In the genomic region with DNA sequence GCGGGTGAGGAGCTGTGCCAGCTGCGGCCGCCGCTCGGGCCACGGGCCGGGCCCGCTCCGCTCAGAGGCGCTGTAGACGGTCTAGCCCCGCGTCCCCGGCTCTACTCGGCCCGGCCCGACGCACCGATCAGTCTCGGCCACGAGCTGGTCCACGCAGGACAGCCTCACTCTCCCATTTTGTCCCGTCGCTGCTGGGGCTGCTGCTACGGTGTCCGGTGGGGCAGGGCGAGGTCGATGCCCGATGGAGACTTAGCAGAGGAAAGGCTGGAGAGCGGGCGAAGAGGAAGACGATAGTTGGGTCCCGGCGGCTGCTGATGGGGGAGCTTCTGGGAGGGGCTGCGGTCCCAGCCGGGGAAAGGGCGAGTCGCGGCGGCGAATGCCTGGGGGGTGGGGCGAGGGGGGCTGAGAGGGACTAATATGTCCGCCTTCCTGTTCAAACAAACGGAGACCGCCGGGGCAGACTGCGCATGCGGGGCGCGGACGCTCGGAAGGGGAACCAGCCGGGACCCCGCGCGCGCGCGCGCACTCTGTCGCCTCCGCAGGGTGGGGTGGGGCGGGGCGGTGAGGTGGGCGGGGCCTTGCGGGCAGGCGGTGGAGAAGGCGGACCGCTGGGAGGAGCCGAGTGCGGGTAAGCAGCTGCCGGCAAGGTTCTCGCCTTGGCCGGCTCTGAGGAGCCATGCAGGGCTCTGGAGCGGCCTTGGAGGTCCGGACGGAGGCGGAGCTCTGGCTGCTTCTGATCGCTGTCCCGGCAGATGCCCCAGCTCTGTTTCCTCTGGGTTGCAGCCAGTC, we compare ENCODE assay signal across 8 cellular contexts. TPM values are rescaled to one million over a fixed set of nuclear protein-coding genes. Genes with fewer than 3 reads are reported as not detected.
DNase-seq lines count a peak whose midpoint lies in the region; ATAC-seq, FAIRE-seq and TF ChIP-seq lines count a peak whose summit lies in the region.

Gene ROCK1 (minus strand): TSS at position 463 of the 789 bp plus-strand sequence. CDS start 903 bp downstream, outside the sequence.

- WGBS in H1 (ENCODE audit: extremely low coverage in 1 of 2, insufficient coverage in 1 of 2, insufficient read length in 1 of 2, insufficient replicate concordance in 2 of 2, low coverage in 1 of 2, low lambda C conversion rate in 2 of 2, missing lambda C conversion rate in 1 of 2), 2 experiments: 1% methylated on average over 29 of the region's 80 CpGs; no CpG with 5 or more reads in 1 of the 2 experiments
- under 1% methylated on average over 63 of the region's 80 CpGs for WGBS in mesenchymal stem cell

- peak within 1 kb of the TSS; percentile 95 for H3K27ac Mint-ChIP-seq in Calu3 (ENCODE audit: unreplicated experiment)
- peak within 1 kb of the TSS; percentile 98 for H3K27ac Mint-ChIP-seq in activated CD8-positive, alpha-beta memory T cell treated with anti-CD3 and anti-CD28 coated beads, Interleukin-2, amount 10 ng/mL, durations not matched to agents 7 days and 5 days

- H3K4me1 Mint-ChIP-seq in Calu3 (ENCODE audit: low read depth, unreplicated experiment): peaks cover 8% of the 10 kb centered on the region
- peaks cover 8% of the 10 kb centered on the region for H3K4me1 Mint-ChIP-seq in activated CD8-positive, alpha-beta memory T cell treated with anti-CD3 and anti-CD28 coated beads, Interleukin-2, amount 10 ng/mL, durations not matched to agents 7 days and 5 days

- intact Hi-C loops in Calu3 (cut with micrococcal nuclease; ENCODE audit: unreplicated experiment): loop anchor here (2.0 to 5.0 kb wide), 6 partner anchors 25 to 139 kb away; no protein-coding TSS in a partner anchor

- H4K8ac ChIP-seq in H1 (ENCODE audit: extremely low read depth, insufficient read depth, low read length) (peak within 1 kb of the TSS; percentile 97), mesenchymal stem cell (ENCODE audit: low read length) (peak within 1 kb of the TSS; percentile 97)

- H2AK5ac ChIP-seq in H1 (ENCODE audit: low read depth, low read length): no peak within 1 kb of the TSS
- H2AK5ac ChIP-seq in mesenchymal stem cell (ENCODE audit: low read length, severe bottlenecking): no peak within 1 kb of the TSS

- H3K18ac ChIP-seq in H1 (ENCODE audit: extremely low read depth, low read length): peak within 1 kb of the TSS; percentile 99
- peak within 1 kb of the TSS; percentile 98 to 100 for H3K18ac ChIP-seq in mesenchymal stem cell (ENCODE audit: low read depth in 1 of 2, low read length in 2 of 2)

- no peaks in the 10 kb centered on the region for H3K9me3 Mint-ChIP-seq in Calu3 (ENCODE audit: low read depth, unreplicated experiment)
- no peaks in the 10 kb centered on the region for H3K9me3 Mint-ChIP-seq in activated CD8-positive, alpha-beta memory T cell treated with anti-CD3 and anti-CD28 coated beads, Interleukin-2, amount 10 ng/mL, durations not matched to agents 7 days and 5 days (ENCODE audit: low read depth)

- H2BK15ac ChIP-seq in H1 (ENCODE audit: low read length) (no peak within 1 kb of the TSS; the same call in 1 of the 2 replicates), mesenchymal stem cell (ENCODE audit: low read depth, poor library complexity, severe bottlenecking) (peak within 1 kb of the TSS; percentile 97)

- H3K9ac ChIP-seq in HUES48 (ENCODE audit: low read depth, low read length) (peak within 1 kb of the TSS; percentile 79), NT2/D1 (ENCODE audit: insufficient read length, low read depth) (peak within 1 kb of the TSS; percentile 92), H1 (replicated peaks in 1 of 4; ENCODE audit: extremely low read depth in 1 of 4, low read depth in 3 of 4, low read length in 3 of 4) (peak within 1 kb of the TSS; percentile 84 to 97 (median 86)), mesenchymal stem cell (ENCODE audit: low read length) (peak within 1 kb of the TSS; percentile 98)

- peak within 1 kb of the TSS; percentile 90 for H3K4ac ChIP-seq in H1 (replicated peaks; ENCODE audit: insufficient read length, low read depth, low read length)
- H3K4ac ChIP-seq in mesenchymal stem cell (ENCODE audit: low read depth in 1 of 2, low read length in 2 of 2): peak within 1 kb of the TSS; percentile 80 to 100

- H2BK5ac ChIP-seq in H1 (ENCODE audit: low read depth, low read length) (peak within 1 kb of the TSS; percentile 96), mesenchymal stem cell (ENCODE audit: low read depth, low read length, poor library complexity, severe bottlenecking) (peak within 1 kb of the TSS; percentile 81)

- peaks cover 24% of the 10 kb centered on the region for H3K36me3 Mint-ChIP-seq in Calu3 (ENCODE audit: insufficient read depth, unreplicated experiment)
- H3K36me3 Mint-ChIP-seq in activated CD8-positive, alpha-beta memory T cell treated with anti-CD3 and anti-CD28 coated beads, Interleukin-2, amount 10 ng/mL, durations not matched to agents 7 days and 5 days: peaks cover 10% of the 10 kb centered on the region

- peak within 1 kb of the TSS; percentile 1 for H2BK120ac ChIP-seq in H1 (replicated peaks; ENCODE audit: low read depth, low read length)
- H2BK120ac ChIP-seq in mesenchymal stem cell (ENCODE audit: low read depth, low read length): peak within 1 kb of the TSS; percentile 77

- TF ChIP-seq CTCF in Calu3 (IDR thresholded peaks at IDR 0.05; ENCODE audit: unreplicated experiment) (no peak), H1 (IDR thresholded peaks at IDR 0.05; ENCODE audit: control extremely low read depth in 1 of 3, insufficient read depth in 1 of 3, low read depth in 1 of 3, low read length in 3 of 3) (no peak)

- H3K14ac ChIP-seq in H1 (ENCODE audit: insufficient read length) (peak within 1 kb of the TSS; percentile 35), mesenchymal stem cell (ENCODE audit: low read length in 2 of 2) (peak within 1 kb of the TSS; percentile 39 to 100)

- H3K56ac ChIP-seq in H1 (replicated peaks; ENCODE audit: insufficient read length, low read depth, low read length): peak within 1 kb of the TSS; percentile 75

- H3K27ac ChIP-seq in HUES48 (ENCODE audit: low read depth, low read length): peak within 1 kb of the TSS; percentile 92
- peak within 1 kb of the TSS; percentile 82 for H3K27ac ChIP-seq in H1 (ENCODE audit: low read depth, low read length)
- H3K27ac ChIP-seq in mesenchymal stem cell (ENCODE audit: low read length, poor library complexity, severe bottlenecking): peak within 1 kb of the TSS; percentile 98

- peak within 1 kb of the TSS; percentile 99 for H2AFZ ChIP-seq in H1 (ENCODE audit: low read length)
- H2AFZ ChIP-seq in mesenchymal stem cell (ENCODE audit: low read depth, low read length): peak within 1 kb of the TSS; percentile 96

- peaks cover 0 to 1% of the 10 kb centered on the region in 2 experiments for H4K20me1 ChIP-seq in H1 (replicated peaks in 1 of 2; ENCODE audit: control insufficient read depth in 1 of 2, insufficient read depth in 2 of 2, low read length in 2 of 2)

- no peak for TF ChIP-seq RAD21 in H1 (IDR thresholded peaks at IDR 0.05 in 1 of 2, conservative IDR thresholded peaks at IDR 0.05 in 1 of 2; ENCODE audit: low read depth in 2 of 2, low read length in 2 of 2)

- H3K4me2 ChIP-seq in H1 (ENCODE audit: insufficient read depth in 1 of 2, low read depth in 2 of 2, low read length in 2 of 2) (peak within 1 kb of the TSS; percentile 91 to 93), mesenchymal stem cell (ENCODE audit: low read length, poor library complexity, severe bottlenecking) (peak within 1 kb of the TSS; percentile 71)

- peaks cover 0 to 42% of the 10 kb centered on the region in 2 experiments; a peak in 3 of 4 replicates for H3K79me2 ChIP-seq in H1 (ENCODE audit: control insufficient read depth in 1 of 2, insufficient read depth in 2 of 2, low read length in 2 of 2)

- no peak within 1 kb of the TSS for H2BK20ac ChIP-seq in H1 (ENCODE audit: low read length)

- CTCF ChIA-PET in Calu3 (lab: Charles Lee): interaction anchor here (0.6 to 1.1 kb wide), 5 partner anchors 39 to 783 kb away, joined by 3 to 4 read pairs (median 3); no protein-coding TSS in a partner anchor
- CTCF ChIA-PET in activated CD8-positive, alpha-beta memory T cell treated with anti-CD3 and anti-CD28 coated beads, Interleukin-2, amount 10 ng/mL, durations not matched to agents 7 days and 5 days (lab: Charles Lee): interaction anchor here (0.6 to 1.4 kb wide), 6 partner anchors 12 to 1098 kb away, joined by 3 to 6 read pairs (median 3); no protein-coding TSS in a partner anchor
- CTCF ChIA-PET in H1 (lab: Charles Lee; ENCODE audit: partially characterized antibody): interaction anchor here (0.9 kb wide), 2 partner anchors 105 to 126 kb away, joined by 3 read pairs; no protein-coding TSS in a partner anchor

- H3K36me3 ChIP-seq in HUES48 (ENCODE audit: control insufficient read depth, insufficient read depth, low read length) (no peaks in the 10 kb centered on the region), NT2/D1 (ENCODE audit: insufficient read depth, insufficient read length, low read length) (no peaks in the 10 kb centered on the region), H1 (ENCODE audit: control insufficient read depth in 2 of 4, insufficient read depth in 4 of 4, low read length in 3 of 4) (no peaks in the 10 kb centered on the region), mesenchymal stem cell (ENCODE audit: control insufficient read depth in 1 of 2, insufficient read depth in 2 of 2, low read depth in 1 of 2, low read length in 2 of 2) (no peaks in the 10 kb centered on the region)

- ATAC-seq in GM21423 (IDR thresholded peaks at IDR 0.05; ENCODE audit: unreplicated experiment): peak; percentile 90
- peak; percentile 83 for ATAC-seq in activated CD8-positive, alpha-beta memory T cell treated with anti-CD3 and anti-CD28 coated beads, Interleukin-2, amount 10 ng/mL, durations not matched to agents 7 days and 5 days

- BruUV-seq in Calu3 (replicated peaks; lab: Mats Ljungman, UMichigan): no TSS peak

- peaks cover 11% of the 10 kb centered on the region for H3K27me3 ChIP-seq in HUES48 (ENCODE audit: control insufficient read depth, insufficient read depth, low read length)
- H3K27me3 ChIP-seq in NT2/D1 (ENCODE audit: insufficient read depth, insufficient read length): peaks cover 12% of the 10 kb centered on the region
- H3K27me3 ChIP-seq in H1 (replicated peaks in 1 of 4; ENCODE audit: control insufficient read depth in 3 of 4, extremely low read depth in 1 of 4, insufficient read depth in 3 of 4, low read length in 3 of 4): peaks cover 0 to 4% (median under 1%) of the 10 kb centered on the region in 4 experiments; a peak in 1 of 7 replicates
- no peaks in the 10 kb centered on the region for H3K27me3 ChIP-seq in mesenchymal stem cell (ENCODE audit: control insufficient read depth in 1 of 2, insufficient read depth in 1 of 2, low read length in 2 of 2)

- no peaks in the 10 kb centered on the region for H3K27me3 Mint-ChIP-seq in Calu3 (ENCODE audit: unreplicated experiment)
- no peaks in the 10 kb centered on the region for H3K27me3 Mint-ChIP-seq in activated CD8-positive, alpha-beta memory T cell treated with anti-CD3 and anti-CD28 coated beads, Interleukin-2, amount 10 ng/mL, durations not matched to agents 7 days and 5 days

- peaks cover 7% of the 10 kb centered on the region; the same call in 1 of the 2 replicates for H3K23me2 ChIP-seq in H1 (ENCODE audit: low read depth, low read length)

- peak within 1 kb of the TSS; percentile 90 for H4K5ac ChIP-seq in H1 (ENCODE audit: insufficient read length, low read depth, low read length)

- H3K4me3 Mint-ChIP-seq in Calu3 (ENCODE audit: low read depth, unreplicated experiment): no peak within 1 kb of the TSS
- H3K4me3 Mint-ChIP-seq in activated CD8-positive, alpha-beta memory T cell treated with anti-CD3 and anti-CD28 coated beads, Interleukin-2, amount 10 ng/mL, durations not matched to agents 7 days and 5 days: no peak within 1 kb of the TSS

- H3K79me1 ChIP-seq in H1 (ENCODE audit: low read depth, low read length): no peaks in the 10 kb centered on the region
- H3K79me1 ChIP-seq in mesenchymal stem cell (replicated peaks; ENCODE audit: low read length, poor library complexity, severe bottlenecking): no peaks in the 10 kb centered on the region

- no peak for TF ChIP-seq EP300 in H1 (IDR thresholded peaks at IDR 0.05; ENCODE audit: borderline replicate concordance in 1 of 2, low read depth in 2 of 2, low read length in 2 of 2)

- peak; percentile 61 to 79 for TF ChIP-seq POLR2A in H1 (IDR thresholded peaks at IDR 0.05; ENCODE audit: control extremely low read depth in 1 of 2, low read depth in 2 of 2, low read length in 2 of 2)

- POLR2A ChIA-PET in H1 (lab: Charles Lee; ENCODE audit: partially characterized antibody): interaction anchor here (0.7 to 1.5 kb wide), 5 partner anchors 13 to 68 kb away, joined by 3 to 4 read pairs (median 3); no protein-coding TSS in a partner anchor

- H3K9me3 ChIP-seq in HUES48 (ENCODE audit: control insufficient read depth, insufficient read depth, low read length) (no peaks in the 10 kb centered on the region), NT2/D1 (ENCODE audit: insufficient read depth, low read length) (no peaks in the 10 kb centered on the region), H1 (ENCODE audit: insufficient read depth in 2 of 2, low read depth in 1 of 2, low read length in 1 of 2) (no peaks in the 10 kb centered on the region), mesenchymal stem cell (ENCODE audit: control insufficient read depth, low read length) (no peaks in the 10 kb centered on the region)

- H3K4me3 ChIP-seq in HUES48 (ENCODE audit: low read depth, low read length) (peak within 1 kb of the TSS; percentile 98), NT2/D1 (ENCODE audit: insufficient read length, low read depth) (peak within 1 kb of the TSS; percentile 89), H1 (ENCODE audit: extremely low read depth in 1 of 4, insufficient read depth in 2 of 4, low read depth in 3 of 4, low read length in 4 of 4) (peak within 1 kb of the TSS; percentile 92 to 98 (median 96)), mesenchymal stem cell (ENCODE audit: insufficient read depth in 1 of 2, low read depth in 1 of 2, low read length in 2 of 2) (peak within 1 kb of the TSS; percentile 99)

- peak within 1 kb of the TSS; percentile 34 for H4K91ac ChIP-seq in H1 (replicated peaks; ENCODE audit: insufficient read length, low read length)
- peak within 1 kb of the TSS; percentile 91 for H4K91ac ChIP-seq in mesenchymal stem cell (ENCODE audit: low read length)

- H3K4me1 ChIP-seq in HUES48 (ENCODE audit: control insufficient read depth, insufficient read depth, low read length) (peaks cover 20% of the 10 kb centered on the region), NT2/D1 (ENCODE audit: insufficient read depth, insufficient read length) (no peaks in the 10 kb centered on the region), H1 (replicated peaks in 1 of 4; ENCODE audit: control insufficient read depth in 3 of 4, insufficient read depth in 4 of 4, low read length in 3 of 4) (peaks cover 0 to 6% (median 3%) of the 10 kb centered on the region in 4 experiments; a peak in 4 of 7 replicates), mesenchymal stem cell (ENCODE audit: control insufficient read depth, insufficient read depth, low read depth, low read length) (peaks cover 2% of the 10 kb centered on the region)

- DNase-seq in Calu3 (peak; percentile 97), NT2/D1 (ENCODE audit: low read depth, low spot score) (peak; percentile 83), H1 (ENCODE audit: low read depth in 1 of 2, low spot score in 2 of 2) (peak; percentile 94 to 98), mesenchymal stem cell (peak; percentile 97)
- DNase-seq in activated CD8-positive, alpha-beta memory T cell treated with anti-CD3 and anti-CD28 coated beads, Interleukin-2, amount 10 ng/mL, durations not matched to agents 7 days and 5 days: peak; percentile 99
- peak; percentile 98 for DNase-seq in stimulated activated CD8-positive, alpha-beta memory T cell treated with anti-CD3 and anti-CD28 coated beads, Interleukin-12 subunit alpha, Interleukin-12 subunit beta, amount 100 ng/mL, for 24 hours (ENCODE audit: extremely low read depth)

- H2BK12ac ChIP-seq in H1 (ENCODE audit: low read depth, low read length) (peak within 1 kb of the TSS; percentile 93), mesenchymal stem cell (ENCODE audit: low read length in 2 of 2) (peak within 1 kb of the TSS in 1 of 2 experiments; percentile 83)

- H3K23ac ChIP-seq in H1 (ENCODE audit: insufficient read length) (no peak within 1 kb of the TSS), mesenchymal stem cell (ENCODE audit: low read length in 2 of 2) (peak within 1 kb of the TSS in 1 of 2 experiments; percentile 98)

- FAIRE-seq in H1 (lab: Jason Lieb, UNC): no peak

RNA-seq across cellular contexts. Expression of gene ROCK1, which starts in this region (rescaled TPM):
- total RNA-seq in Calu3 (2022): 50.9 and 51.9 TPM in 2 replicates
- total RNA-seq in activated CD8-positive, alpha-beta memory T cell treated with anti-CD3 and anti-CD28 coated beads, Interleukin-2, amount 10 ng/mL, durations not matched to agents 7 days and 5 days: 10 to 100 TPM; 63.8 to 65.1 TPM
- total RNA-seq in H1 (2021; fragmentation: NEBNext Ultra II Directional; extraction: Animal tissue kit (Norgen Biotek cat#: 25700)): 46.0 and 48.9 TPM in 2 replicates
- 4.2 TPM in 2 replicates for polyA plus RNA-seq in H1 (2011; rRNA removed)
- 8.6 TPM for polyA plus RNA-seq in H1 (2011; cell fraction: cytosol; rRNA removed)
- 9.4 TPM for polyA plus RNA-seq in H1 (2011; cell fraction: nucleus; rRNA removed)
- 13.6 to 33.5 TPM (median 17.2 TPM) in 4 replicates for polyA plus RNA-seq in H1 (2012, experiment 1 of 2)
- polyA plus RNA-seq in H1 (2012, experiment 2 of 2): 1.1 TPM
- 36.9 TPM for polyA plus RNA-seq in H1 (2013, experiment 1 of 2)
- 32.5 TPM for polyA plus RNA-seq in H1 (2013, experiment 2 of 2)
- 18.3 and 24.9 TPM in 2 replicates for polyA minus RNA-seq in H1 (2011; rRNA and poly(A)+ RNA removed)
- 15.1 TPM for polyA minus RNA-seq in H1 (2011; cell fraction: cytosol; rRNA and poly(A)+ RNA removed)
- 63.4 TPM for polyA minus RNA-seq in H1 (2011; cell fraction: nucleus; rRNA and poly(A)+ RNA removed)
- 36.5 TPM for polyA plus RNA-seq in mesenchymal stem cell (2013, experiment 1 of 2)
- polyA plus RNA-seq in mesenchymal stem cell (2013, experiment 2 of 2): 34.1 TPM

Comparison
In these comparisons a context has a peak if more than half of its experiments do, and no peak if none do; other contexts are left out.
1. Peak in every context shown above with its lines: DNase-seq, ATAC-seq, H3K4me3 ChIP-seq and H3K27ac ChIP-seq.